In the genomic region with DNA sequence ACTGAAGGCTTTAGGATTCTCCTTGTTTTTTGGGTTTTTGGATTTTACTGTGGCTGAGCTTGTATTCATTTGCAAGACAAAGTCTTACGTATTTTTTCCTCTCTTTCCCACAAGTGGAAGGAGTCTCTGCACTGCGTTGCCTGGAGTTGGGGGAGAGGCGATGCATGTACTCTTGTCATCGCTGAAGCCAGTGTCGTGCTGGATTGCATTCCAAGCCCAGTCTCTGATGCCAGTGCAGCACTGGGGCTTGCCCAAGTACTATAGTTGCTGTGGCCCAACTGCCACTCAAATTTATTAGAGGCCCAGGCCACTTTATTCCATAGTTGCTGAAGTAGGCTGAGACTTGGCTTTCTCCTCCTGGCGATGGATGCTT, we compare ENCODE assay signal across 30 cellular contexts.
"Had no signal": no experiment of that assay in that cellular context is flagged by ENCODE, and none has a peak within 500 bp of the region (broad histone marks: within the 10 kb centered on the region; RNA-seq: fewer than 3 reads in every experiment).

No MANE protein-coding gene starts in this region.

- H3K27ac Mint-ChIP-seq: activated CD4-positive, alpha-beta memory T cell treated with anti-CD3 and anti-CD28 coated beads for 36 hours; activated CD4-positive, alpha-beta T cell treated with anti-CD3 and anti-CD28 coated beads for 36 hours; activated CD4-positive, alpha-beta T cell treated with anti-CD3 and anti-CD28 coated beads, Interleukin-2, amount 10 ng/mL, durations not matched to agents 24 days and 14 days; activated naive CD4-positive, alpha-beta T cell treated with anti-CD3 and anti-CD28 coated beads, Interleukin-2, amount 10 ng/mL, durations not matched to agents 7 days and 5 days; activated naive CD4-positive, alpha-beta T cell treated with anti-CD3 and anti-CD28 coated beads, Interleukin-2, amount 50 U/mL, for 72 hours; activated naive CD8-positive, alpha-beta T cell treated with anti-CD3 and anti-CD28 coated beads, Interleukin-2, amount 10 ng/mL, durations not matched to agents 7 days and 5 days; activated T-cell treated with anti-CD3 and anti-CD28 coated beads, Interleukin-2, amount 50 U/mL, for 24 hours; activated T-cell treated with anti-CD3 and anti-CD28 coated beads, Interleukin-2, amount 50 U/mL, for 72 hours; dendritic cell treated with granulocyte-macrophage colony-stimulating factor and Interleukin-4, amounts not matched to agents 40 ng/mL and 50 ng/mL, for 4 days; endodermal cell; T-helper 17 cell; T-helper 2 cell treated with Interferon-gamma antibody and Interleukin-4, amounts not matched to agents 5 μg/mL and 100 μg/mL, for 36 hours had no signal

- H3K36me3 Mint-ChIP-seq: activated CD4-positive, alpha-beta memory T cell treated with anti-CD3 and anti-CD28 coated beads for 36 hours; activated naive CD4-positive, alpha-beta T cell treated with anti-CD3 and anti-CD28 coated beads, Interleukin-2, amount 10 ng/mL, durations not matched to agents 7 days and 5 days; activated naive CD4-positive, alpha-beta T cell treated with anti-CD3 and anti-CD28 coated beads, Interleukin-2, amount 50 U/mL, for 72 hours; activated naive CD8-positive, alpha-beta T cell treated with anti-CD3 and anti-CD28 coated beads, Interleukin-2, amount 10 ng/mL, durations not matched to agents 7 days and 5 days had no signal

- DNase-seq: activated CD4-positive, alpha-beta memory T cell treated with anti-CD3 and anti-CD28 coated beads for 36 hours; activated CD4-positive, alpha-beta T cell treated with anti-CD3 and anti-CD28 coated beads for 36 hours; activated CD4-positive, alpha-beta T cell treated with anti-CD3 and anti-CD28 coated beads, Interleukin-2, amount 10 ng/mL, durations not matched to agents 24 days and 14 days; activated CD4-positive, CD25-positive, alpha-beta regulatory T cell; activated CD4-positive, CD25-positive, alpha-beta regulatory T cell treated with anti-CD3 and anti-CD28 coated beads, Interleukin-2, amount 50 U/mL, for 72 hours; activated CD8-positive, alpha-beta memory T cell treated with anti-CD3 and anti-CD28 coated beads, Interleukin-2, amount 50 U/mL, for 48 hours; activated gamma-delta T cell; activated naive CD4-positive, alpha-beta T cell; activated naive CD4-positive, alpha-beta T cell treated with anti-CD3 and anti-CD28 coated beads, Interleukin-2, amount 10 ng/mL, durations not matched to agents 7 days and 5 days; activated naive CD8-positive, alpha-beta T cell treated with anti-CD3 and anti-CD28 coated beads, Interleukin-2, amount 10 ng/mL, durations not matched to agents 7 days and 5 days; activated T-cell treated with anti-CD3 and anti-CD28 coated beads for 4 hours; activated T-cell treated with anti-CD3 and anti-CD28 coated beads, Interleukin-2, amount 50 U/mL, for 24 hours; activated T-cell treated with anti-CD3 and anti-CD28 coated beads, Interleukin-2, amount 50 U/mL, for 72 hours; brain microvascular endothelial cell; dorsolateral prefrontal cortex; effector memory CD4-positive, alpha-beta T cell; foreskin fibroblast; heart right ventricle; T-helper 1 cell; T-helper 17 cell; T1000 had no signal

- H3K4me1 ChIP-seq: ascending aorta, heart right ventricle had no signal

- H3K4me3 ChIP-seq: ascending aorta, coronary artery, dorsolateral prefrontal cortex, heart right ventricle had no signal

- H3K9me3 Mint-ChIP-seq: activated CD4-positive, alpha-beta memory T cell treated with anti-CD3 and anti-CD28 coated beads for 36 hours; activated CD4-positive, alpha-beta T cell treated with anti-CD3 and anti-CD28 coated beads, Interleukin-2, amount 10 ng/mL, durations not matched to agents 24 days and 14 days; activated naive CD4-positive, alpha-beta T cell treated with anti-CD3 and anti-CD28 coated beads, Interleukin-2, amount 10 ng/mL, durations not matched to agents 7 days and 5 days; activated naive CD4-positive, alpha-beta T cell treated with anti-CD3 and anti-CD28 coated beads, Interleukin-2, amount 50 U/mL, for 72 hours; activated naive CD8-positive, alpha-beta T cell treated with anti-CD3 and anti-CD28 coated beads, Interleukin-2, amount 10 ng/mL, durations not matched to agents 7 days and 5 days; activated T-cell treated with anti-CD3 and anti-CD28 coated beads, Interleukin-2, amount 50 U/mL, for 24 hours; activated T-cell treated with anti-CD3 and anti-CD28 coated beads, Interleukin-2, amount 50 U/mL, for 72 hours; central memory CD8-positive, alpha-beta T cell; dendritic cell treated with granulocyte-macrophage colony-stimulating factor and Interleukin-4, amounts not matched to agents 40 ng/mL and 50 ng/mL, for 4 days; T-helper 2 cell treated with Interferon-gamma antibody and Interleukin-4, amounts not matched to agents 5 μg/mL and 100 μg/mL, for 36 hours had no signal

- H3K4me3 Mint-ChIP-seq: activated CD4-positive, alpha-beta memory T cell treated with anti-CD3 and anti-CD28 coated beads for 36 hours; activated CD4-positive, alpha-beta T cell treated with anti-CD3 and anti-CD28 coated beads for 36 hours; activated CD4-positive, alpha-beta T cell treated with anti-CD3 and anti-CD28 coated beads, Interleukin-2, amount 10 ng/mL, durations not matched to agents 24 days and 14 days; activated naive CD4-positive, alpha-beta T cell treated with anti-CD3 and anti-CD28 coated beads, Interleukin-2, amount 10 ng/mL, durations not matched to agents 7 days and 5 days; activated naive CD8-positive, alpha-beta T cell treated with anti-CD3 and anti-CD28 coated beads, Interleukin-2, amount 10 ng/mL, durations not matched to agents 7 days and 5 days; activated T-cell treated with anti-CD3 and anti-CD28 coated beads, Interleukin-2, amount 50 U/mL, for 24 hours; activated T-cell treated with anti-CD3 and anti-CD28 coated beads, Interleukin-2, amount 50 U/mL, for 72 hours; central memory CD8-positive, alpha-beta T cell; dendritic cell treated with granulocyte-macrophage colony-stimulating factor and Interleukin-4, amounts not matched to agents 40 ng/mL and 50 ng/mL, for 4 days; endodermal cell; T-helper 17 cell; T-helper 2 cell treated with Interferon-gamma antibody and Interleukin-4, amounts not matched to agents 5 μg/mL and 100 μg/mL, for 36 hours had no signal

- H3K4me1 Mint-ChIP-seq: activated CD4-positive, alpha-beta T cell treated with anti-CD3 and anti-CD28 coated beads for 36 hours; activated CD4-positive, alpha-beta T cell treated with anti-CD3 and anti-CD28 coated beads, Interleukin-2, amount 10 ng/mL, durations not matched to agents 24 days and 14 days; activated naive CD4-positive, alpha-beta T cell treated with anti-CD3 and anti-CD28 coated beads, Interleukin-2, amount 10 ng/mL, durations not matched to agents 7 days and 5 days; activated naive CD8-positive, alpha-beta T cell treated with anti-CD3 and anti-CD28 coated beads, Interleukin-2, amount 10 ng/mL, durations not matched to agents 7 days and 5 days; central memory CD8-positive, alpha-beta T cell; T-helper 17 cell had no signal

- H3K36me3 ChIP-seq: ascending aorta, brain microvascular endothelial cell, heart right ventricle, WERI-Rb-1 had no signal

- ATAC-seq: activated CD4-positive, alpha-beta T cell treated with anti-CD3 and anti-CD28 coated beads for 36 hours; activated naive CD4-positive, alpha-beta T cell treated with anti-CD3 and anti-CD28 coated beads, Interleukin-2, amount 50 U/mL, for 72 hours; activated T-cell treated with anti-CD3 and anti-CD28 coated beads, Interleukin-2, amount 50 U/mL, for 72 hours; esophagus mucosa; heart right ventricle; T-helper 17 cell had no signal

- H3K27me3 Mint-ChIP-seq: activated CD4-positive, alpha-beta memory T cell treated with anti-CD3 and anti-CD28 coated beads for 36 hours; activated CD4-positive, alpha-beta T cell treated with anti-CD3 and anti-CD28 coated beads for 36 hours; activated CD4-positive, alpha-beta T cell treated with anti-CD3 and anti-CD28 coated beads, Interleukin-2, amount 10 ng/mL, durations not matched to agents 24 days and 14 days; activated naive CD4-positive, alpha-beta T cell treated with anti-CD3 and anti-CD28 coated beads, Interleukin-2, amount 10 ng/mL, durations not matched to agents 7 days and 5 days; activated naive CD8-positive, alpha-beta T cell treated with anti-CD3 and anti-CD28 coated beads, Interleukin-2, amount 10 ng/mL, durations not matched to agents 7 days and 5 days; activated T-cell treated with anti-CD3 and anti-CD28 coated beads, Interleukin-2, amount 50 U/mL, for 24 hours; central memory CD8-positive, alpha-beta T cell; dendritic cell treated with granulocyte-macrophage colony-stimulating factor and Interleukin-4, amounts not matched to agents 40 ng/mL and 50 ng/mL, for 4 days; T-helper 17 cell had no signal

- H3K27ac ChIP-seq: ascending aorta, coronary artery, dorsolateral prefrontal cortex, heart right ventricle, WERI-Rb-1 had no signal

- H3K9me3 ChIP-seq: ascending aorta had no signal

- H3K27me3 ChIP-seq: ascending aorta, brain microvascular endothelial cell, dorsolateral prefrontal cortex, heart right ventricle had no signal
